In genomic region chr17:30337393-30337999, GRCh38 we compare ENCODE assay signal across 32 cellular contexts. TPM values are rescaled to one million over a fixed set of nuclear protein-coding genes. Genes with fewer than 3 reads are reported as not detected.
DNase-seq lines count a peak whose midpoint lies in the region; ATAC-seq and TF ChIP-seq lines count a peak whose summit lies in the region.
"Had no signal": no experiment of that assay in that cellular context is flagged by ENCODE, and none has a peak within 500 bp of the region (broad histone marks: within the 10 kb centered on the region; RNA-seq: fewer than 3 reads in every experiment).

No MANE protein-coding gene starts in this region.

- H2AFZ ChIP-seq in mesenchymal stem cell (ENCODE audit: low read depth, low read length) = no peak overlapping the region

- TF ChIP-seq CTCF in transverse colon (IDR thresholded peaks at IDR 0.05) = no peak
- TF ChIP-seq CTCF in natural killer cell (IDR thresholded peaks at IDR 0.05) = no peak

- H3K27me3 ChIP-seq in mesenchymal stem cell (ENCODE audit: control insufficient read depth in 1 of 2, insufficient read depth in 1 of 2, low read length in 2 of 2) (no peaks in the 10 kb centered on the region), transverse colon (no peaks in the 10 kb centered on the region)
- H3K27me3 ChIP-seq: ovary had no signal

- no peak overlapping the region for H2BK5ac ChIP-seq in mesenchymal stem cell (ENCODE audit: low read depth, low read length, poor library complexity, severe bottlenecking)

- H3K36me3 ChIP-seq in mesenchymal stem cell (ENCODE audit: control insufficient read depth in 1 of 2, insufficient read depth in 2 of 2, low read depth in 1 of 2, low read length in 2 of 2) (no peaks in the 10 kb centered on the region), transverse colon (no peaks in the 10 kb centered on the region)
- H3K36me3 ChIP-seq: ovary had no signal

- no peak overlapping the region for H3K4me3 Mint-ChIP-seq in natural killer cell
- H3K4me3 Mint-ChIP-seq: activated naive CD8-positive, alpha-beta T cell; HFFc6; natural killer cell treated with Interleukin-12 subunit alpha and Interleukin-12 subunit beta and Interleukin-15 and Interleukin-18, amount 100 ng/mL, for 72 hours had no signal

- peak overlapping the region in 1 of 2 experiments; percentile 31 for H2BK12ac ChIP-seq in mesenchymal stem cell (ENCODE audit: low read length in 2 of 2)

- H3K27me3 Mint-ChIP-seq in natural killer cell (ENCODE audit: low read depth in 2 of 2) = no peaks in the 10 kb centered on the region
- H3K27me3 Mint-ChIP-seq: activated naive CD8-positive, alpha-beta T cell; natural killer cell treated with Interleukin-12 subunit alpha and Interleukin-12 subunit beta and Interleukin-15 and Interleukin-18, amount 100 ng/mL, for 72 hours had no signal

- ATAC-seq in sciatic nerve = no peak
- no peak for ATAC-seq in natural killer cell
- ATAC-seq: left ventricle myocardium superior; natural killer cell treated with Interleukin-12 subunit alpha and Interleukin-12 subunit beta and Interleukin-15 and Interleukin-18, amount 100 ng/mL, for 72 hours; stimulated activated naive CD8-positive, alpha-beta T cell treated with anti-CD3 and anti-CD28 coated beads, Interleukin-15, Interleukin-2, amounts not matched to agents 100 U/mL and 50 U/mL, for 24 hours had no signal

- H3K4me1 ChIP-seq in mesenchymal stem cell (ENCODE audit: control insufficient read depth, insufficient read depth, low read depth, low read length) (peaks cover 9% of the 10 kb centered on the region), transverse colon (peaks cover 4 to 31% (median 18%) of the 10 kb centered on the region in 4 donors)

- H2BK15ac ChIP-seq in mesenchymal stem cell (ENCODE audit: low read depth, poor library complexity, severe bottlenecking) = no peak overlapping the region

- DNase-seq in DMS53 (lab: John Stamatoyannopoulos, UW) (peak; percentile 14), DMS53 treated with DMSO at 0.1 percent for 48 hours (lab: John Stamatoyannopoulos, UW; ENCODE audit: unreplicated experiment) (no peak), ecto neural progenitor cell (ENCODE audit: low spot score) (peak; percentile 58), mesenchymal stem cell (no peak), transverse colon (no peak), sciatic nerve (ENCODE audit: low spot score) (no peak), natural killer cell (no peak)
- no peak for DNase-seq in stimulated activated CD4-positive, alpha-beta T cell treated with anti-CD3 and anti-CD28 coated beads, Interleukin-2, amount 100 ng/mL, for 24 hours
- DNase-seq: activated effector memory CD4-positive, alpha-beta T cell treated with Interleukin-2 at 50 U/mL for 16 hours; effector CD4-positive, alpha-beta T cell; HFFc6; left ventricle myocardium superior; NCI-H2081; NCI-H526 treated with DMSO at 0.1 percent for 48 hours; NK-92 treated with Interleukin-12 subunit alpha and Interleukin-12 subunit beta, amount 100 ng/mL, for 24 hours; ovary; PC-3; retina; Right ventricle myocardium superior; stimulated activated CD4-positive, alpha-beta T cell treated with anti-CD3 and anti-CD28 coated beads, Interleukin-1b, Interleukin-23, amount 100 ng/mL, for 48 hours; stimulated activated naive CD8-positive, alpha-beta T cell treated with anti-CD3 and anti-CD28 coated beads, Interleukin-15, Interleukin-2, amounts not matched to agents 100 U/mL and 50 U/mL, for 24 hours had no signal

- peak overlapping the region; percentile 10 for H4K91ac ChIP-seq in mesenchymal stem cell (ENCODE audit: low read length)

- no peak overlapping the region for H3K4me2 ChIP-seq in mesenchymal stem cell (ENCODE audit: low read length, poor library complexity, severe bottlenecking)

- H3K4me3 ChIP-seq in mesenchymal stem cell (ENCODE audit: insufficient read depth in 1 of 2, low read depth in 1 of 2, low read length in 2 of 2) (no peak overlapping the region), transverse colon (no peak overlapping the region)
- H3K4me3 ChIP-seq: ovary had no signal

- H3K14ac ChIP-seq in mesenchymal stem cell (ENCODE audit: low read length in 2 of 2) = no peak overlapping the region

- H3K4ac ChIP-seq in mesenchymal stem cell (ENCODE audit: low read depth in 1 of 2, low read length in 2 of 2) = no peak overlapping the region

- in situ Hi-C loops in transverse colon (cut with MboI; ENCODE audit: low pct_ligation_motif_present in 1 of 4, low pct_unique_long_range_greater_than_20kb in 1 of 4, low sequenced_read_pairs in 3 of 4) = loop anchor here in 3 of 4 donors (5.0 to 25.0 kb wide), 2 partner anchors 210 to 225 kb away; partner anchors contain the start of gene NSRP1 (in 2 of the 3)

- H3K9me3 Mint-ChIP-seq in natural killer cell = no peaks in the 10 kb centered on the region
- H3K9me3 Mint-ChIP-seq: HFFc6 had no signal

- no peak overlapping the region for H3K9ac ChIP-seq in mesenchymal stem cell (ENCODE audit: low read length)
- H3K9ac ChIP-seq: KMS-11 had no signal

- TF ChIP-seq EP300 in transverse colon (IDR thresholded peaks at IDR 0.05; ENCODE audit: low read depth) = no peak

- H3K4me1 Mint-ChIP-seq in natural killer cell = peaks cover 11 to 21% of the 10 kb centered on the region in 2 donors

- H2AK5ac ChIP-seq in mesenchymal stem cell (ENCODE audit: low read length, severe bottlenecking) = peak overlapping the region; percentile 88

- peak overlapping the region; percentile 64 for H3K27ac ChIP-seq in mesenchymal stem cell (ENCODE audit: low read length, poor library complexity, severe bottlenecking)
- peak overlapping the region; percentile 67 to 74 (median 70) for H3K27ac ChIP-seq in transverse colon
- H3K27ac ChIP-seq: 22Rv1, KMS-11, ovary had no signal

- H3K27ac Mint-ChIP-seq in natural killer cell = no peak overlapping the region
- H3K27ac Mint-ChIP-seq: activated naive CD8-positive, alpha-beta T cell; HFFc6; natural killer cell treated with Interleukin-12 subunit alpha and Interleukin-12 subunit beta and Interleukin-15 and Interleukin-18, amount 100 ng/mL, for 72 hours had no signal

- no peaks in the 10 kb centered on the region for H3K79me1 ChIP-seq in mesenchymal stem cell (replicated peaks; ENCODE audit: low read length, poor library complexity, severe bottlenecking)

- 92% methylated on average over 1 of the region's 1 CpG for WGBS in mesenchymal stem cell
- 88% methylated on average over 1 of the region's 1 CpG; no CpG with 5 or more reads in 1 of the 2 donors for WGBS in transverse colon (ENCODE audit: low coverage in 1 of 2), 2 donors

- no peaks in the 10 kb centered on the region for H3K9me3 ChIP-seq in mesenchymal stem cell (ENCODE audit: control insufficient read depth, low read length)
- no peaks in the 10 kb centered on the region for H3K9me3 ChIP-seq in transverse colon
- H3K9me3 ChIP-seq: ovary had no signal

- no peak overlapping the region for H4K8ac ChIP-seq in mesenchymal stem cell (ENCODE audit: low read length)

- no peak for TF ChIP-seq POLR2A in transverse colon (IDR thresholded peaks at IDR 0.05)

- no peak overlapping the region for H3K23ac ChIP-seq in mesenchymal stem cell (ENCODE audit: low read length in 2 of 2)

- H2BK120ac ChIP-seq in mesenchymal stem cell (ENCODE audit: low read depth, low read length) = no peak overlapping the region

- intact Hi-C loops in transverse colon (cut with DNase I; ENCODE audit: low total_unique reads) (no loop called here), sciatic nerve (cut with DNase I) (no loop called here), natural killer cell (cut with micrococcal nuclease) (loop anchor here (5.0 kb wide), 2 partner anchors 40 to 45 kb away; partner anchors contain the start of genes BLMH and CPD)

- H3K36me3 Mint-ChIP-seq in natural killer cell = no peaks in the 10 kb centered on the region
- H3K36me3 Mint-ChIP-seq: activated naive CD8-positive, alpha-beta T cell; natural killer cell treated with Interleukin-12 subunit alpha and Interleukin-12 subunit beta and Interleukin-15 and Interleukin-18, amount 100 ng/mL, for 72 hours had no signal

- H3K18ac ChIP-seq in mesenchymal stem cell (ENCODE audit: low read depth in 1 of 2, low read length in 2 of 2) = no peak overlapping the region

RNA-seq across cellular contexts. Expression of gene TMIGD1, which starts 3.6 kb away (rescaled TPM):
- polyA plus RNA-seq in mesenchymal stem cell (2013, experiment 1 of 2) = not detected
- polyA plus RNA-seq in mesenchymal stem cell (2013, experiment 2 of 2) = not detected
- total RNA-seq in transverse colon = 100 to 1,000 TPM in 3 of 4 donors, under 1 TPM in 1; 0.80 to 488 (median 131) TPM
- total RNA-seq in sciatic nerve = not detected
- total RNA-seq in natural killer cell = not detected
- total RNA-seq: activated CD8-positive, alpha-beta memory T cell treated with anti-CD3 and anti-CD28 coated beads for 36 hours; bronchial epithelial cell; Daoy; glomerular endothelial cell; H1; HFFc6; left ventricle myocardium superior; natural killer cell treated with Interleukin-12 subunit alpha and Interleukin-12 subunit beta and Interleukin-15 and Interleukin-18, amount 100 ng/mL, for 72 hours; PC-3; Right ventricle myocardium superior; T-helper 2 cell treated with Interferon-gamma antibody and Interleukin-4, amounts not matched to agents 100 ng/mL and 5 ng/mL, for 36 hours; temporal lobe had no signal
- polyA plus RNA-seq: H1, ovary had no signal

RNA-seq across cellular contexts. Expression of gene CPD, which starts 41.2 kb away (rescaled TPM):
- 39.2 TPM for polyA plus RNA-seq in mesenchymal stem cell (2013, experiment 1 of 2)
- 40.2 TPM for polyA plus RNA-seq in mesenchymal stem cell (2013, experiment 2 of 2)
- 100 to 1,000 TPM in 3 of 4 donors, 10 to 100 TPM in 1; 92.0 to 488 (median 105) TPM for total RNA-seq in transverse colon
- total RNA-seq in sciatic nerve = 53.2 TPM
- 10 to 100 TPM; 67.3 to 94.5 (median 85.9) TPM for total RNA-seq in natural killer cell

RNA-seq across cellular contexts. Expression of gene BLMH, which starts 45.8 kb away (rescaled TPM):
- polyA plus RNA-seq in mesenchymal stem cell (2013, experiment 1 of 2) = 19.7 TPM
- polyA plus RNA-seq in mesenchymal stem cell (2013, experiment 2 of 2) = 20.0 TPM
- 10 to 100 TPM; 13.5 to 32.1 (median 20.4) TPM for total RNA-seq in transverse colon
- total RNA-seq in sciatic nerve = 31.3 TPM
- total RNA-seq in natural killer cell = 10 to 100 TPM; 44.8 to 52.8 (median 46.7) TPM

Comparison
In these comparisons a context has a peak if more than half of its experiments do, and no peak if none do; other contexts are left out.
1. DNase-seq: peak in DMS53 (single experiment) and ecto neural progenitor cell (single experiment); none in DMS53 treated with DMSO at 0.1 percent for 48 hours (single experiment), mesenchymal stem cell (single experiment), transverse colon (single experiment), sciatic nerve (single experiment), stimulated activated CD4-positive, alpha-beta T cell treated with anti-CD3 and anti-CD28 coated beads, Interleukin-2, amount 100 ng/mL, for 24 hours (0 of 2) and natural killer cell (single experiment).